In genomic region chr7:86598311-86598710, GRCh38 we compare ENCODE assay signal across 1 cellular context.
TF ChIP-seq lines count a peak whose summit lies in the region.

No MANE protein-coding gene starts in this region.

TF ChIP-seq in H1, 55 proteins besides CTCF, POLR2A, EP300 and RAD21:
- TF ChIP-seq JUND (IDR thresholded peaks at IDR 0.05; ENCODE audit: low read length) (no peak), NRF1 (IDR thresholded peaks at IDR 0.05; ENCODE audit: low read depth, low read length) (no peak), YY1 (IDR thresholded peaks at IDR 0.05; ENCODE audit: low read depth, low read length) (peak; percentile 30; the same call in 1 of the 2 replicates)
